In genomic region chrX:137427813-137428212, GRCh38 we compare ENCODE assay signal across 9 cellular contexts.
A peak's percentile ranks its signal among the peaks of the same experiment; 100 is the strongest.
DNase-seq lines count a peak whose midpoint lies in the region; ATAC-seq and TF ChIP-seq lines count a peak whose summit lies in the region.
"Had no signal": no experiment of that assay in that cellular context is flagged by ENCODE, and none has a peak within 500 bp of the region (broad histone marks: within the 10 kb centered on the region; RNA-seq: fewer than 3 reads in every experiment).

No MANE protein-coding gene starts in this region.

- peak overlapping the region; percentile 54 for H3K4me3 ChIP-seq in H7 (ENCODE audit: insufficient read depth, low read depth, low read length)
- peak overlapping the region; percentile 25 for H3K4me3 ChIP-seq in iPS-11a (ENCODE audit: low read depth, low read length)
- peak overlapping the region; percentile 52 to 61 (median 54) for H3K4me3 ChIP-seq in skeletal muscle tissue (ENCODE audit: low read length in 3 of 3)
- H3K4me3 ChIP-seq in uterus: peak overlapping the region in 1 of 2 donors; percentile 24

- H3K9me3 Mint-ChIP-seq in activated T-cell treated with anti-CD3 and anti-CD28 coated beads, Interleukin-2, amount 50 U/mL, for 72 hours: no peaks in the 10 kb centered on the region

- H3K27me3 ChIP-seq in H7 (ENCODE audit: control insufficient read depth, insufficient read depth, low read length) (peaks cover 44% of the 10 kb centered on the region), skeletal muscle tissue (ENCODE audit: control insufficient read depth in 3 of 3, insufficient read depth in 3 of 3, low read length in 3 of 3) (peaks cover 41 to 55% (median 44%) of the 10 kb centered on the region in 3 donors), uterus (peaks cover 0 to 59% of the 10 kb centered on the region in 2 donors)

- no peak for TF ChIP-seq CTCF in uterus (IDR thresholded peaks at IDR 0.05)

- no peaks in the 10 kb centered on the region for H3K9me3 ChIP-seq in skeletal muscle tissue (ENCODE audit: control insufficient read depth in 3 of 3, low read length in 3 of 3)
- no peaks in the 10 kb centered on the region for H3K9me3 ChIP-seq in uterus

- H3K27ac ChIP-seq in skeletal muscle tissue (ENCODE audit: low read depth, low read length): no peak overlapping the region
- no peak overlapping the region for H3K27ac ChIP-seq in uterus

- no peak for TF ChIP-seq POLR2A in uterus (IDR thresholded peaks at IDR 0.05)

- peaks cover 66% of the 10 kb centered on the region for H3K27me3 Mint-ChIP-seq in activated T-cell treated with anti-CD3 and anti-CD28 coated beads, Interleukin-2, amount 50 U/mL, for 72 hours (ENCODE audit: low read depth)

- peak; percentile 74 for DNase-seq in H7
- peak in 1 of 2 donors; percentile 1 for DNase-seq in activated T-cell treated with anti-CD3 and anti-CD28 coated beads, Interleukin-2, amount 50 U/mL, for 72 hours
- no peak for DNase-seq in uterus
- DNase-seq: NCI-H1092 had no signal

- H3K4me1 Mint-ChIP-seq in activated T-cell treated with anti-CD3 and anti-CD28 coated beads, Interleukin-2, amount 50 U/mL, for 72 hours (ENCODE audit: low read depth): peaks cover 16% of the 10 kb centered on the region

- intact Hi-C loops in uterus (cut with DNase I; ENCODE audit: low total_unique reads): no loop called here

- H3K4me1 ChIP-seq in skeletal muscle tissue (ENCODE audit: control insufficient read depth in 3 of 3, insufficient read depth in 3 of 3, low read length in 3 of 3) (peaks cover 3 to 8% (median 4%) of the 10 kb centered on the region in 3 donors), uterus (no peaks in the 10 kb centered on the region)

- H3K36me3 ChIP-seq in H7 (replicated peaks; ENCODE audit: control insufficient read depth, insufficient read depth, low read length): no peaks in the 10 kb centered on the region
- no peaks in the 10 kb centered on the region for H3K36me3 ChIP-seq in skeletal muscle tissue (ENCODE audit: control insufficient read depth in 3 of 3, insufficient read depth in 3 of 3, low read length in 3 of 3)
- H3K36me3 ChIP-seq in uterus: no peaks in the 10 kb centered on the region

- no peak overlapping the region for H3K9ac ChIP-seq in skeletal muscle tissue (ENCODE audit: low read depth in 1 of 3, low read length in 3 of 3)

- peak in 1 of 2 donors; percentile 35 for ATAC-seq in activated T-cell treated with anti-CD3 and anti-CD28 coated beads, Interleukin-2, amount 50 U/mL, for 72 hours (replicated peaks in 1 of 2)
- ATAC-seq in GM21423 (IDR thresholded peaks at IDR 0.05; ENCODE audit: unreplicated experiment): no peak
- no peak for ATAC-seq in HG03159 (IDR thresholded peaks at IDR 0.05; ENCODE audit: unreplicated experiment)
- ATAC-seq in GM19023 (IDR thresholded peaks at IDR 0.05; ENCODE audit: unreplicated experiment): no peak

- no peak overlapping the region for H3K27ac Mint-ChIP-seq in activated T-cell treated with anti-CD3 and anti-CD28 coated beads, Interleukin-2, amount 50 U/mL, for 72 hours

- peak overlapping the region; percentile 83 to 87 for H3K4me3 Mint-ChIP-seq in activated T-cell treated with anti-CD3 and anti-CD28 coated beads, Interleukin-2, amount 50 U/mL, for 72 hours

- no peaks in the 10 kb centered on the region for H3K36me3 Mint-ChIP-seq in activated T-cell treated with anti-CD3 and anti-CD28 coated beads, Interleukin-2, amount 50 U/mL, for 72 hours (ENCODE audit: insufficient read depth in 2 of 2)
